In genomic region chr6:39214846-39215639, GRCh38 we compare ENCODE assay signal across 16 cellular contexts. TPM values are rescaled to one million over a fixed set of nuclear protein-coding genes. Genes with fewer than 3 reads are reported as not detected.
DNase-seq lines count a peak whose midpoint lies in the region; ATAC-seq and TF ChIP-seq lines count a peak whose summit lies in the region.
"Had no signal": no experiment of that assay in that cellular context is flagged by ENCODE, and none has a peak within 500 bp of the region (broad histone marks: within the 10 kb centered on the region; RNA-seq: fewer than 3 reads in every experiment).

No MANE protein-coding gene starts in this region.

- H3K9me3 Mint-ChIP-seq in activated CD8-positive, alpha-beta memory T cell treated with anti-CD3 and anti-CD28 coated beads, Interleukin-2, amount 10 ng/mL, durations not matched to agents 7 days and 5 days (ENCODE audit: low read depth), result no peaks in the 10 kb centered on the region
- H3K9me3 Mint-ChIP-seq in CD4-positive, alpha-beta T cell, result no peaks in the 10 kb centered on the region

- peak overlapping the region; percentile 25 to 76 (median 54) for H3K27ac ChIP-seq in stomach
- no peak overlapping the region for H3K27ac ChIP-seq in CD4-positive, alpha-beta T cell (ENCODE audit: low read depth, low read length)
- H3K27ac ChIP-seq: heart left ventricle, SJSA1, thoracic aorta had no signal

- TF ChIP-seq EP300 in stomach (IDR thresholded peaks at IDR 0.05), result no peak

- no peak for DNase-seq in activated CD8-positive, alpha-beta memory T cell treated with anti-CD3 and anti-CD28 coated beads, Interleukin-2, amount 10 ng/mL, durations not matched to agents 7 days and 5 days
- no peak for DNase-seq in activated CD8-positive, alpha-beta memory T cell treated with anti-CD3 and anti-CD28 coated beads, Interleukin-2, amount 50 U/mL, for 48 hours
- peak; percentile 89 for DNase-seq in NCI-H226
- peak; percentile 88 for DNase-seq in kidney glomerular epithelial cell (lab: John Stamatoyannopoulos, UW)
- DNase-seq in stomach, result peak; percentile 79
- no peak for DNase-seq in NCI-H1694 treated with DMSO at 0.1 percent for 48 hours (lab: John Stamatoyannopoulos, UW)
- DNase-seq in cerebellar nuclear complex (lab: John Stamatoyannopoulos, UW), result no peak
- no peak for DNase-seq in CD4-positive, alpha-beta T cell
- DNase-seq: NCI-H1417 treated with DMSO at 0.1 percent for 48 hours; NCI-H526 treated with DMSO at 0.1 percent for 48 hours; stimulated activated CD4-positive, alpha-beta T cell treated with anti-CD3 and anti-CD28 coated beads, Interleukin-15, amount 100 ng/mL, for 24 hours had no signal

- no peaks in the 10 kb centered on the region for H3K36me3 ChIP-seq in stomach
- H3K36me3 ChIP-seq: heart left ventricle, SJSA1, thoracic aorta had no signal

- peaks cover 18 to 92% (median 74%) of the 10 kb centered on the region in 4 donors for H3K4me1 ChIP-seq in stomach
- H3K4me1 ChIP-seq: heart left ventricle, SJSA1 had no signal

- CTCF ChIA-PET in activated CD8-positive, alpha-beta memory T cell treated with anti-CD3 and anti-CD28 coated beads, Interleukin-2, amount 10 ng/mL, durations not matched to agents 7 days and 5 days (lab: Charles Lee), result interaction anchor here (1.1 to 2.4 kb wide), 7 partner anchors 10 to 95 kb away, joined by 3 to 10 read pairs (median 3); partner anchors contain the start of gene KCNK5
- CTCF ChIA-PET in CD4-positive, alpha-beta T cell (lab: Charles Lee), result no interaction called here

- TF ChIP-seq CTCF in stomach (IDR thresholded peaks at IDR 0.05), result no peak
- no peak for TF ChIP-seq CTCF in CD4-positive, alpha-beta T cell (IDR thresholded peaks at IDR 0.05)

- H3K27me3 Mint-ChIP-seq in activated CD8-positive, alpha-beta memory T cell treated with anti-CD3 and anti-CD28 coated beads, Interleukin-2, amount 10 ng/mL, durations not matched to agents 7 days and 5 days, result no peaks in the 10 kb centered on the region
- H3K27me3 Mint-ChIP-seq in CD4-positive, alpha-beta T cell, result no peaks in the 10 kb centered on the region
- H3K27me3 Mint-ChIP-seq: activated naive CD8-positive, alpha-beta T cell had no signal

- no peak overlapping the region for H3K4me3 ChIP-seq in stomach
- H3K4me3 ChIP-seq: heart left ventricle, SJSA1, thoracic aorta had no signal

- ATAC-seq in activated CD8-positive, alpha-beta memory T cell treated with anti-CD3 and anti-CD28 coated beads, Interleukin-2, amount 10 ng/mL, durations not matched to agents 7 days and 5 days, result no peak
- ATAC-seq in CD4-positive, alpha-beta T cell (ENCODE audit: poor library complexity), result no peak

- no peaks in the 10 kb centered on the region for H3K27me3 ChIP-seq in stomach
- H3K27me3 ChIP-seq in CD4-positive, alpha-beta T cell (ENCODE audit: control insufficient read depth, insufficient read depth, low read length), result no peaks in the 10 kb centered on the region
- H3K27me3 ChIP-seq: SJSA1 had no signal

- peaks cover 26% of the 10 kb centered on the region for H3K36me3 Mint-ChIP-seq in activated CD8-positive, alpha-beta memory T cell treated with anti-CD3 and anti-CD28 coated beads, Interleukin-2, amount 10 ng/mL, durations not matched to agents 7 days and 5 days
- H3K36me3 Mint-ChIP-seq in CD4-positive, alpha-beta T cell (ENCODE audit: low read depth), result no peaks in the 10 kb centered on the region
- H3K36me3 Mint-ChIP-seq: activated naive CD8-positive, alpha-beta T cell had no signal

- H3K9me3 ChIP-seq in stomach, result no peaks in the 10 kb centered on the region
- H3K9me3 ChIP-seq in CD4-positive, alpha-beta T cell (ENCODE audit: control insufficient read depth, low read length), result no peaks in the 10 kb centered on the region
- H3K9me3 ChIP-seq: heart left ventricle, SJSA1, thoracic aorta had no signal

- POLR2A ChIA-PET in CD4-positive, alpha-beta T cell (lab: Charles Lee), result no interaction called here

- no peak for TF ChIP-seq POLR2A in stomach (IDR thresholded peaks at IDR 0.05)

- H3K27ac Mint-ChIP-seq in activated CD8-positive, alpha-beta memory T cell treated with anti-CD3 and anti-CD28 coated beads, Interleukin-2, amount 10 ng/mL, durations not matched to agents 7 days and 5 days, result peak overlapping the region; percentile 81
- H3K27ac Mint-ChIP-seq in CD4-positive, alpha-beta T cell, result no peak overlapping the region
- H3K27ac Mint-ChIP-seq: activated naive CD8-positive, alpha-beta T cell had no signal

- peaks cover 83% of the 10 kb centered on the region for H3K4me1 Mint-ChIP-seq in activated CD8-positive, alpha-beta memory T cell treated with anti-CD3 and anti-CD28 coated beads, Interleukin-2, amount 10 ng/mL, durations not matched to agents 7 days and 5 days
- H3K4me1 Mint-ChIP-seq in CD4-positive, alpha-beta T cell (ENCODE audit: low read depth), result peaks cover 5% of the 10 kb centered on the region

- 23 to 41% (median 33%) methylated on average over 5 to 10 of the region's 10 CpGs for WGBS in stomach, 5 donors

- intact Hi-C loops in stomach (cut with DNase I; ENCODE audit: low total_unique reads), result no loop called here
- intact Hi-C loops in CD4-positive, alpha-beta T cell (cut with DNase I, micrococcal nuclease), result no loop called here

- no peak overlapping the region for H3K4me3 Mint-ChIP-seq in activated CD8-positive, alpha-beta memory T cell treated with anti-CD3 and anti-CD28 coated beads, Interleukin-2, amount 10 ng/mL, durations not matched to agents 7 days and 5 days
- no peak overlapping the region for H3K4me3 Mint-ChIP-seq in CD4-positive, alpha-beta T cell
- H3K4me3 Mint-ChIP-seq: activated naive CD8-positive, alpha-beta T cell had no signal

RNA-seq across cellular contexts. Expression of gene KCNK5, which starts 14.2 kb away (rescaled TPM):
- 10 to 100 TPM; 19.1 to 30.8 TPM for total RNA-seq in activated CD8-positive, alpha-beta memory T cell treated with anti-CD3 and anti-CD28 coated beads, Interleukin-2, amount 10 ng/mL, durations not matched to agents 7 days and 5 days
- total RNA-seq in stomach, result 10 to 100 TPM in 4 of 5 donors, 1 to 10 TPM in 1; 6.7 to 30.7 (median 15.8) TPM
- polyA plus RNA-seq in stomach, result 1 to 10 TPM; 4.9 to 6.0 (median 5.3) TPM
- under 1 TPM; 0.30 to 0.47 TPM for total RNA-seq in CD4-positive, alpha-beta T cell
- total RNA-seq: osteoblast, SJSA1 had no signal

Comparison
In these comparisons a context has a peak if more than half of its experiments do, and no peak if none do; other contexts are left out.
1. DNase-seq: peak in NCI-H226 (single experiment), kidney glomerular epithelial cell (single experiment) and stomach (single experiment); none in activated CD8-positive, alpha-beta memory T cell treated with anti-CD3 and anti-CD28 coated beads, Interleukin-2, amount 10 ng/mL, durations not matched to agents 7 days and 5 days (single experiment), activated CD8-positive, alpha-beta memory T cell treated with anti-CD3 and anti-CD28 coated beads, Interleukin-2, amount 50 U/mL, for 48 hours (single experiment), NCI-H1694 treated with DMSO at 0.1 percent for 48 hours (single experiment), cerebellar nuclear complex (0 of 2) and CD4-positive, alpha-beta T cell (0 of 10).
2. RNA of gene KCNK5, which starts 14.2 kb away (total RNA-seq): 19.1 to 30.8 TPM in activated CD8-positive, alpha-beta memory T cell treated with anti-CD3 and anti-CD28 coated beads, Interleukin-2, amount 10 ng/mL, durations not matched to agents 7 days and 5 days and 6.7 to 30.7 TPM in stomach; 0.30 to 0.47 TPM in CD4-positive, alpha-beta T cell; every median in the first group is over 4 times any median in the second.